In the genomic region with DNA sequence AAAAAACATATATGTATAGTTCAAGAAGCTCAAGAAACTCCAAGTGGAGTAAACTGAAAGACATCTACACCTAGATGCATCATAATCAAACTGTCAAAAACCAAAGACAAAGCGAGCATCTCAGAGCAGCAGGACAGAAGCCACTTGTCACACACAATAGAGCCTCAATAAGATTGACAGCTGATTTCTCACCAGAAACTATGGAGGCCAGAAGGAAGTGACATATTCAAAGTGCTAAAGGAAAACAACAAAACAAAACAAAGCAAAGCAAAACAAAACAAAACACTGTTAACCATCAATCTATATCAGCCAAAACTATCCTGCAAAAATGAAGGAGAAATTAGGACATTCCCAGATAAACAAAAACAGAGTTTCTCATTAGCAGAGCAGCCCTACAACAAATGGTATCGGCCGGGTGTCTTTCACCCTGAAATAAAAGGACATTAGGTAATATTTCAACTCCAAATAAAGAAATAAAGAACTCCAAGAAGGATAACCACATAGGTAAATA, we compare ENCODE assay signal across 22 cellular contexts.
DNase-seq lines count a peak whose midpoint lies in the region; ATAC-seq, FAIRE-seq and TF ChIP-seq lines count a peak whose summit lies in the region.
"Had no signal": no experiment of that assay in that cellular context is flagged by ENCODE, and none has a peak within 500 bp of the region (broad histone marks: within the 10 kb centered on the region; RNA-seq: fewer than 3 reads in every experiment).

No MANE protein-coding gene starts in this region.

- TF ChIP-seq POLR2A in HepG2 (IDR thresholded peaks at IDR 0.05; ENCODE audit: insufficient read depth in 1 of 2, low read depth in 2 of 2, low read length in 2 of 2) (no peak), right lobe of liver (IDR thresholded peaks at IDR 0.05) (no peak), body of pancreas (IDR thresholded peaks at IDR 0.05) (no peak)

- H3K27me3 Mint-ChIP-seq in T-helper 17 cell, result peaks cover 27% of the 10 kb centered on the region
- H3K27me3 Mint-ChIP-seq in activated CD8-positive, alpha-beta memory T cell treated with anti-CD3 and anti-CD28 coated beads, Interleukin-2, amount 10 ng/mL, durations not matched to agents 7 days and 5 days, result peaks cover 41% of the 10 kb centered on the region

- in situ Hi-C loops in HepG2 (cut with HindIII; ENCODE audit: extremely low pct_ligation_motif_present, low pct_unique_long_range_greater_than_20kb), result no loop called here

- H3K9me3 Mint-ChIP-seq in activated CD8-positive, alpha-beta memory T cell treated with anti-CD3 and anti-CD28 coated beads, Interleukin-2, amount 10 ng/mL, durations not matched to agents 7 days and 5 days (ENCODE audit: low read depth), result peaks cover 10% of the 10 kb centered on the region

- CTCF ChIA-PET in HepG2 (lab: Yijun Ruan, JAX; ENCODE audit: low intra/inter-chr PET ratio, low total read pairs), result no interaction called here
- CTCF ChIA-PET in activated CD8-positive, alpha-beta memory T cell treated with anti-CD3 and anti-CD28 coated beads, Interleukin-2, amount 10 ng/mL, durations not matched to agents 7 days and 5 days (lab: Charles Lee), result no interaction called here

- no peak overlapping the region for H3K4me3 ChIP-seq in HepG2 (replicated peaks in 1 of 3; ENCODE audit: insufficient read depth in 1 of 3, low read depth in 2 of 3, low read length in 3 of 3)
- no peak overlapping the region for H3K4me3 ChIP-seq in right lobe of liver
- no peak overlapping the region for H3K4me3 ChIP-seq in adipocyte (ENCODE audit: low read length)
- H3K4me3 ChIP-seq in body of pancreas, result no peak overlapping the region
- H3K4me3 ChIP-seq: thyroid gland had no signal

- no peak overlapping the region for H3K27ac ChIP-seq in HepG2 (ENCODE audit: extremely low read length, insufficient read depth, low read length)
- H3K27ac ChIP-seq in right lobe of liver, result no peak overlapping the region
- no peak overlapping the region for H3K27ac ChIP-seq in body of pancreas
- H3K27ac ChIP-seq: gastrocnemius medialis, thyroid gland had no signal

- H3K9me3 ChIP-seq in HepG2 (ENCODE audit: low read length), result peaks cover 22% of the 10 kb centered on the region
- peaks cover 0 to 5% (median 0%) of the 10 kb centered on the region in 4 donors for H3K9me3 ChIP-seq in right lobe of liver
- peaks cover 40% of the 10 kb centered on the region for H3K9me3 ChIP-seq in adipocyte (ENCODE audit: control insufficient read depth, low read length)
- peaks cover 15% of the 10 kb centered on the region for H3K9me3 ChIP-seq in T-helper 17 cell (ENCODE audit: control insufficient read depth, low read length, poor library complexity, severe bottlenecking)
- peaks cover 0 to 16% (median 0%) of the 10 kb centered on the region in 3 donors for H3K9me3 ChIP-seq in body of pancreas
- H3K9me3 ChIP-seq: thyroid gland had no signal

- H4K20me1 ChIP-seq in HepG2 (ENCODE audit: insufficient read depth, low read length), result no peaks in the 10 kb centered on the region

- H3K36me3 ChIP-seq in HepG2 (replicated peaks in 1 of 2; ENCODE audit: control insufficient read depth in 1 of 2, insufficient read depth in 2 of 2, low read length in 2 of 2) (no peaks in the 10 kb centered on the region), right lobe of liver (no peaks in the 10 kb centered on the region), adipocyte (ENCODE audit: control insufficient read depth, insufficient read depth, low read length, severe bottlenecking) (no peaks in the 10 kb centered on the region), body of pancreas (replicated peaks in 1 of 2; ENCODE audit: insufficient read depth in 1 of 2, low read depth in 2 of 2) (no peaks in the 10 kb centered on the region)
- H3K36me3 ChIP-seq: gastrocnemius medialis, thyroid gland had no signal

- no peak overlapping the region for H3K9ac ChIP-seq in HepG2 (ENCODE audit: insufficient read depth, low read depth, low read length)
- H3K9ac ChIP-seq in adipocyte (ENCODE audit: low read length), result no peak overlapping the region

- H2AFZ ChIP-seq in HepG2 (ENCODE audit: low read length), result no peak overlapping the region

- POLR2A ChIA-PET in HepG2 (lab: Yijun Ruan, JAX), result no interaction called here

- H3K4me3 Mint-ChIP-seq in T-helper 17 cell, result no peak overlapping the region
- H3K4me3 Mint-ChIP-seq in activated CD8-positive, alpha-beta memory T cell treated with anti-CD3 and anti-CD28 coated beads, Interleukin-2, amount 10 ng/mL, durations not matched to agents 7 days and 5 days, result no peak overlapping the region
- H3K4me3 Mint-ChIP-seq: activated naive CD8-positive, alpha-beta T cell treated with anti-CD3 and anti-CD28 coated beads, Interleukin-2, amount 50 U/mL, for 24 hours; nephron had no signal

- ATAC-seq in HepG2, result no peak
- no peak for ATAC-seq in right lobe of liver
- no peak for ATAC-seq in T-helper 17 cell
- no peak for ATAC-seq in activated CD8-positive, alpha-beta memory T cell treated with anti-CD3 and anti-CD28 coated beads, Interleukin-2, amount 10 ng/mL, durations not matched to agents 7 days and 5 days
- no peak for ATAC-seq in body of pancreas
- ATAC-seq: activated CD4-positive, CD25-positive, alpha-beta regulatory T cell treated with anti-CD3 and anti-CD28 coated beads, Interleukin-2, amount 50 U/mL, for 24 hours; activated naive CD8-positive, alpha-beta T cell treated with anti-CD3 and anti-CD28 coated beads, Interleukin-2, amount 50 U/mL, for 24 hours; gastrocnemius medialis; PC-3 had no signal

- peaks cover 1 to 7% of the 10 kb centered on the region in 2 experiments; a peak in 4 of 5 replicates for H3K27me3 ChIP-seq in HepG2 (ENCODE audit: control insufficient read depth in 1 of 2, insufficient read depth in 2 of 2, low read length in 2 of 2)
- no peaks in the 10 kb centered on the region for H3K27me3 ChIP-seq in right lobe of liver
- H3K27me3 ChIP-seq in adipocyte (replicated peaks; ENCODE audit: control insufficient read depth, insufficient read depth, low read length), result peaks cover 32% of the 10 kb centered on the region
- H3K27me3 ChIP-seq in body of pancreas, result no peaks in the 10 kb centered on the region
- H3K27me3 ChIP-seq: thyroid gland had no signal

- H3K4me1 ChIP-seq in HepG2 (ENCODE audit: insufficient read depth, low read length) (no peaks in the 10 kb centered on the region), right lobe of liver (no peaks in the 10 kb centered on the region), adipocyte (ENCODE audit: control insufficient read depth, insufficient read depth, low read length) (peaks cover 12% of the 10 kb centered on the region), body of pancreas (no peaks in the 10 kb centered on the region)
- H3K4me1 ChIP-seq: gastrocnemius medialis, thyroid gland had no signal

- no peak for TF ChIP-seq EP300 in HepG2 (IDR thresholded peaks at IDR 0.05; ENCODE audit: low read depth in 2 of 2, low read length in 2 of 2)
- no peak for TF ChIP-seq EP300 in HepG2 (CRISPR knock-in tag; IDR thresholded peaks at IDR 0.05; ENCODE audit: borderline replicate concordance)

- no peaks in the 10 kb centered on the region for H3K4me1 Mint-ChIP-seq in T-helper 17 cell
- no peaks in the 10 kb centered on the region for H3K4me1 Mint-ChIP-seq in activated CD8-positive, alpha-beta memory T cell treated with anti-CD3 and anti-CD28 coated beads, Interleukin-2, amount 10 ng/mL, durations not matched to agents 7 days and 5 days
- H3K4me1 Mint-ChIP-seq: activated naive CD8-positive, alpha-beta T cell treated with anti-CD3 and anti-CD28 coated beads, Interleukin-2, amount 50 U/mL, for 24 hours; CD4-positive, alpha-beta memory T cell; nephron had no signal

- DNase-seq in HepG2 (ENCODE audit: low spot score) (no peak), right lobe of liver (no peak), NAMALWA (ENCODE audit: low spot score) (peak; percentile 35), adipocyte (ENCODE audit: low read depth) (peak; percentile 25), T-helper 17 cell (no peak), NCI-H1694 (lab: John Stamatoyannopoulos, UW) (no peak), body of pancreas (no peak)
- no peak for DNase-seq in activated CD8-positive, alpha-beta memory T cell treated with anti-CD3 and anti-CD28 coated beads, Interleukin-2, amount 10 ng/mL, durations not matched to agents 7 days and 5 days
- DNase-seq: activated naive CD8-positive, alpha-beta T cell treated with anti-CD3 and anti-CD28 coated beads, Interleukin-2, amount 50 U/mL, for 24 hours; CD4-positive, alpha-beta memory T cell; gastrocnemius medialis; GOT3; NCI-H187 treated with DMSO at 0.1 percent for 48 hours; PC-3; SIG-M5; stimulated activated CD4-positive, alpha-beta T cell treated with anti-CD3 and anti-CD28 coated beads, Interleukin-1b, Interleukin-23, amount 100 ng/mL, for 48 hours; stimulated activated naive CD4-positive, alpha-beta T cell treated with Interleukin-2 at 50 U/mL for 16 hours; T-helper 2 cell; thyroid gland had no signal

- H3K79me2 ChIP-seq in HepG2 (ENCODE audit: insufficient read depth, low read length), result no peaks in the 10 kb centered on the region

- TF ChIP-seq CTCF in HepG2 (CRISPR knock-in tag; IDR thresholded peaks at IDR 0.05) (no peak), right lobe of liver (IDR thresholded peaks at IDR 0.05) (no peak), body of pancreas (IDR thresholded peaks at IDR 0.05) (no peak)

- H3K4me2 ChIP-seq in HepG2 (ENCODE audit: low read depth, low read length), result no peak overlapping the region

- intact Hi-C loops in HepG2 (cut with micrococcal nuclease; ENCODE audit: unreplicated experiment) (no loop called here), right lobe of liver (cut with DNase I) (no loop called here), body of pancreas (cut with DNase I) (no loop called here)

- peaks cover 2% of the 10 kb centered on the region for H3K36me3 Mint-ChIP-seq in T-helper 17 cell (ENCODE audit: low read depth)
- peaks cover 9% of the 10 kb centered on the region for H3K36me3 Mint-ChIP-seq in activated CD8-positive, alpha-beta memory T cell treated with anti-CD3 and anti-CD28 coated beads, Interleukin-2, amount 10 ng/mL, durations not matched to agents 7 days and 5 days

- FAIRE-seq in HepG2 (lab: Jason Lieb, UNC), result no peak
- FAIRE-seq: HTR-8/SVneo had no signal

- BruUV-seq in HepG2 (replicated peaks; lab: Mats Ljungman, UMichigan), result no TSS peak

- H3K27ac Mint-ChIP-seq in T-helper 17 cell, result no peak overlapping the region
- H3K27ac Mint-ChIP-seq in activated CD8-positive, alpha-beta memory T cell treated with anti-CD3 and anti-CD28 coated beads, Interleukin-2, amount 10 ng/mL, durations not matched to agents 7 days and 5 days, result no peak overlapping the region
- H3K27ac Mint-ChIP-seq: activated naive CD8-positive, alpha-beta T cell treated with anti-CD3 and anti-CD28 coated beads, Interleukin-2, amount 50 U/mL, for 24 hours; nephron had no signal

- 60% methylated on average over 3 of the region's 3 CpGs for WGBS in HepG2 (ENCODE audit: low lambda C conversion rate)
- WGBS in right lobe of liver (ENCODE audit: insufficient coverage, low coverage, low lambda C conversion rate, missing lambda C conversion rate), result 61% methylated on average over 3 of the region's 3 CpGs
- 76 to 82% methylated on average over 3 of the region's 3 CpGs for WGBS in body of pancreas, 2 donors

- no peak for TF ChIP-seq RAD21 in HepG2 (CRISPR knock-in tag; IDR thresholded peaks at IDR 0.05)

TF ChIP-seq in HepG2, 621 proteins besides CTCF, POLR2A, EP300 and RAD21:
- TF ChIP-seq MXI1 (IDR thresholded peaks at IDR 0.05; ENCODE audit: borderline replicate concordance, low read depth, low read length) (no peak), ZNF317 (CRISPR knock-in tag; IDR thresholded peaks at IDR 0.05) (peak; percentile 100)

Comparison
In these comparisons a context has a peak if more than half of its experiments do, and no peak if none do; other contexts are left out.
1. DNase-seq: peak in NAMALWA (single experiment) and adipocyte (single experiment); none in HepG2 (single experiment), right lobe of liver (0 of 3), T-helper 17 cell (0 of 3), NCI-H1694 (single experiment), activated CD8-positive, alpha-beta memory T cell treated with anti-CD3 and anti-CD28 coated beads, Interleukin-2, amount 10 ng/mL, durations not matched to agents 7 days and 5 days (single experiment) and body of pancreas (0 of 4).